ENCODE assay signal across 18 cellular contexts in genomic region chr4:33107813-33108212, GRCh38.
"Had no signal": no experiment of that assay in that cellular context is flagged by ENCODE, and none has a peak within 500 bp of the region (broad histone marks: within the 10 kb centered on the region; RNA-seq: fewer than 3 reads in every experiment).

No MANE protein-coding gene starts in this region.

- FAIRE-seq: frontal cortex had no signal

- H3K27ac Mint-ChIP-seq: activated B cell treated with CpG ODN at 0.5 μM for 24 hours; activated CD4-positive, alpha-beta T cell treated with anti-CD3 and anti-CD28 coated beads, Interleukin-2, amount 10 ng/mL, durations not matched to agents 24 days and 14 days; activated naive CD4-positive, alpha-beta T cell treated with anti-CD3 and anti-CD28 coated beads for 36 hours; T-helper 17 cell had no signal

- ATAC-seq: body of pancreas, heart left ventricle, left lung, T-helper 17 cell had no signal

- H3K27me3 Mint-ChIP-seq: activated B cell treated with CpG ODN at 0.5 μM for 24 hours; activated CD4-positive, alpha-beta T cell treated with anti-CD3 and anti-CD28 coated beads, Interleukin-2, amount 10 ng/mL, durations not matched to agents 24 days and 14 days; central memory CD8-positive, alpha-beta T cell; T-helper 17 cell had no signal

- H3K27ac ChIP-seq: adrenal gland, body of pancreas, esophagus muscularis mucosa, heart left ventricle, left lung, stomach, thoracic aorta, uterus had no signal

- H3K4me3 Mint-ChIP-seq: activated B cell treated with CpG ODN at 0.5 μM for 24 hours; activated CD4-positive, alpha-beta T cell treated with anti-CD3 and anti-CD28 coated beads, Interleukin-2, amount 10 ng/mL, durations not matched to agents 24 days and 14 days; activated naive CD4-positive, alpha-beta T cell treated with anti-CD3 and anti-CD28 coated beads for 36 hours; central memory CD8-positive, alpha-beta T cell; neural crest cell; T-helper 17 cell had no signal

- DNase-seq: activated B cell treated with CpG ODN at 0.5 μM for 24 hours; activated CD4-positive, alpha-beta T cell treated with anti-CD3 and anti-CD28 coated beads, Interleukin-2, amount 10 ng/mL, durations not matched to agents 24 days and 14 days; activated naive CD4-positive, alpha-beta T cell treated with anti-CD3 and anti-CD28 coated beads for 36 hours; adrenal gland; body of pancreas; islet precursor cell; left lung; mesendoderm; stimulated activated CD4-positive, alpha-beta T cell treated with anti-CD3 and anti-CD28 coated beads, Interleukin-4, amount 100 ng/mL, for 4 hours; stomach; T-helper 17 cell; uterus had no signal

- H3K9me3 ChIP-seq: adrenal gland, body of pancreas, esophagus muscularis mucosa, heart left ventricle, stomach, thoracic aorta, uterus had no signal

- H3K27me3 ChIP-seq: adrenal gland, body of pancreas, esophagus muscularis mucosa, heart left ventricle, left lung, stomach, uterus had no signal

- H3K4me3 ChIP-seq: adrenal gland, body of pancreas, esophagus muscularis mucosa, heart left ventricle, left lung, stomach, thoracic aorta, uterus had no signal

- H3K9me3 Mint-ChIP-seq: neural crest cell had no signal

- H3K36me3 ChIP-seq: adrenal gland, esophagus muscularis mucosa, heart left ventricle, left lung, stomach, thoracic aorta, uterus had no signal

- H3K4me1 ChIP-seq: adrenal gland, body of pancreas, esophagus muscularis mucosa, heart left ventricle, left lung, stomach, uterus had no signal

- H3K4me1 Mint-ChIP-seq: activated B cell treated with CpG ODN at 0.5 μM for 24 hours; activated CD4-positive, alpha-beta T cell treated with anti-CD3 and anti-CD28 coated beads, Interleukin-2, amount 10 ng/mL, durations not matched to agents 24 days and 14 days; central memory CD8-positive, alpha-beta T cell; neural crest cell; T-helper 17 cell had no signal
